ENCODE assay signal across 8 cellular contexts in genomic region chr1:34865981-34866761, GRCh38. TPM values are rescaled to one million over a fixed set of nuclear protein-coding genes. Genes with fewer than 3 reads are reported as not detected.
A peak's percentile ranks its signal among the peaks of the same experiment; 100 is the strongest.
DNase-seq lines count a peak whose midpoint lies in the region; ATAC-seq and TF ChIP-seq lines count a peak whose summit lies in the region.

No MANE protein-coding gene starts in this region.

- DNase-seq in AG09319 (ENCODE audit: extremely low read depth, low read depth), result no peak
- DNase-seq in HS-27A (ENCODE audit: low read depth), result peak; percentile 59
- peak; percentile 46 to 64 for DNase-seq in SJCRH30
- DNase-seq in activated naive CD4-positive, alpha-beta T cell treated with Interleukin-2 at 50 U/mL for 16 hours, result peak; percentile 95
- peak in 48 of 56 donors; percentile 16 to 85 (median 61) for DNase-seq in nucleus accumbens (lab: John Stamatoyannopoulos, UW)
- peak; percentile 80 for DNase-seq in superior temporal gyrus (ENCODE audit: extremely low spot score)

- peak in 1 of 2 donors; percentile 21 for TF ChIP-seq POLR2A in gastroesophageal sphincter (IDR thresholded peaks at IDR 0.05)

- peak overlapping the region; percentile 50 for H3K4me3 ChIP-seq in SJCRH30
- peak overlapping the region; percentile 56 to 80 for H3K4me3 ChIP-seq in gastroesophageal sphincter

- H3K4me1 ChIP-seq in SJCRH30 (no peaks in the 10 kb centered on the region), gastroesophageal sphincter (peaks cover 0 to 19% (median 12%) of the 10 kb centered on the region in 3 donors)

- H3K36me3 ChIP-seq in SJCRH30 (no peaks in the 10 kb centered on the region), gastroesophageal sphincter (no peaks in the 10 kb centered on the region)

- no peak for TF ChIP-seq EP300 in gastroesophageal sphincter (IDR thresholded peaks at IDR 0.05)

- no peak overlapping the region for H3K27ac ChIP-seq in SJCRH30
- peak overlapping the region; percentile 40 to 89 (median 86) for H3K27ac ChIP-seq in gastroesophageal sphincter

- H3K27me3 ChIP-seq in SJCRH30 (no peaks in the 10 kb centered on the region), gastroesophageal sphincter (no peaks in the 10 kb centered on the region)

- WGBS in gastroesophageal sphincter (ENCODE audit: low coverage in 1 of 2), 2 donors, result no CpG with 5 or more reads among the region's 81 CpGs

- TF ChIP-seq CTCF in AG09319 (IDR thresholded peaks at IDR 0.05; ENCODE audit: low read depth, low read length), result peak; percentile 97
- TF ChIP-seq CTCF in gastroesophageal sphincter (IDR thresholded peaks at IDR 0.05), result peak; percentile 87 to 98 (median 94)

- ATAC-seq in GM19023 (IDR thresholded peaks at IDR 0.05; ENCODE audit: unreplicated experiment) (peak; percentile 58), gastroesophageal sphincter (peak; percentile 81)

- H3K9me3 ChIP-seq in SJCRH30 (replicated peaks) (no peaks in the 10 kb centered on the region), gastroesophageal sphincter (no peaks in the 10 kb centered on the region)

RNA-seq across cellular contexts. Expression of gene SMIM12, which starts 6.6 kb away (rescaled TPM):
- 33.4 and 34.4 TPM in 2 replicates for total RNA-seq in SJCRH30 (2014; rRNA removed; shearing (Covaris generic))
- total RNA-seq in gastroesophageal sphincter, result 10 to 100 TPM; 34.2 to 52.0 (median 37.8) TPM
